Comparison of ENCODE assay signal across 19 cellular contexts in the genomic region with DNA sequence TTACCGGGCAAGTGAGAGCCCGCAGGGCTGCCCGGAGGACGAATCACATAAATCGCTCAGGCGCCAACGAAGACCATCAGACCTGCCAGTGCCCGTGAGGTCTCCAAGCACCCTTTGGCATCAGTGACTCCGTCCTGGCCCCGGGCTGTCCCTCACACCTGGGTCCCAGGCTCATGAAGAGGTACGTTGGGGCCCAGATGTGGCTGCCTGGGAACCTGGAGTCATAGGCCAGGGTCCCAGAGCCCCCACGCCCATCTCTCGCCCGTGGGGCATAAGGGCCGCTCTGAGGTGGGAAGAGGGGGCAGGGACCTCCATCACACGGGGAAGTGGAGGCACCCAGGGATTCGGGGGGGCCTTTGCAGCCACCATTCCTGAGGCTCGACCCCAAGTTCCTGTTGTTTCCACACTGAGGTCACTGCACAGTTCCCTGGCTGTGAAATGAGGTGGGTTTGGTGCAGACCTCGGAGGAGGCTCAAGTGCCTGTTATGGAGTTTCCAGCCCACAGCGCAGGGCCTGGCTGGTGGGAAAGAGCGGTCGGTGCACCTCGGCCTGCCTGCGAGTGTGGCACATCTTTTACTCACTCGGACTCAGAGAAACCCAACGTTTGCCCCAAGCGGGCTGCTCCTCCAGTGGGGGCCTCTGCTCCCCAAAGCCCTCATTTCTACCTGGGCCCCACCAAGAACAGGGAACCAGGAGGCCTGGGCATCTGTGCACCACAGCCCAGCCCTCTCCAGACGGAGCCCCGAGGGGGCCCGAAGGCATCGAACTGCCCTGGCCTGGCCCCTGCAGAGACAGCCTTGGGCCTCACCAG. TPM values are rescaled to one million over a fixed set of nuclear protein-coding genes. Genes with fewer than 3 reads are reported as not detected.
DNase-seq lines count a peak whose midpoint lies in the region; ATAC-seq and TF ChIP-seq lines count a peak whose summit lies in the region.
"Had no signal": no experiment of that assay in that cellular context is flagged by ENCODE, and none has a peak within 500 bp of the region (broad histone marks: within the 10 kb centered on the region; RNA-seq: fewer than 3 reads in every experiment).

No MANE protein-coding gene starts in this region.

- no peak overlapping the region for H3K27ac ChIP-seq in CD4-positive, alpha-beta T cell (ENCODE audit: low read depth, low read length)
- H3K27ac ChIP-seq in sigmoid colon, result no peak overlapping the region
- H3K27ac ChIP-seq in gastroesophageal sphincter, result no peak overlapping the region
- H3K27ac ChIP-seq: BLaER1 treated with 17β-estradiol and CSF1 and Interleukin-3, amounts not matched to agents 10 nM and 100 nM; KMS-11; PC-9 had no signal

- H3K36me3 Mint-ChIP-seq in activated T-cell treated with anti-CD3 and anti-CD28 coated beads, Interleukin-2, amount 50 U/mL, for 24 hours (ENCODE audit: low read depth), result peaks cover 32% of the 10 kb centered on the region
- peaks cover 26% of the 10 kb centered on the region for H3K36me3 Mint-ChIP-seq in CD4-positive, alpha-beta T cell (ENCODE audit: low read depth)
- peaks cover 10% of the 10 kb centered on the region for H3K36me3 Mint-ChIP-seq in glutamatergic neuron (ENCODE audit: unreplicated experiment)

- POLR2A ChIA-PET in CD4-positive, alpha-beta T cell (lab: Charles Lee), result no interaction called here

- ATAC-seq in CD4-positive, alpha-beta T cell (ENCODE audit: poor library complexity), result no peak
- no peak for ATAC-seq in gastroesophageal sphincter

- H3K27ac Mint-ChIP-seq in activated T-cell treated with anti-CD3 and anti-CD28 coated beads, Interleukin-2, amount 50 U/mL, for 24 hours, result peak overlapping the region; percentile 44
- H3K27ac Mint-ChIP-seq in CD4-positive, alpha-beta T cell, result peak overlapping the region; percentile 14
- no peak overlapping the region for H3K27ac Mint-ChIP-seq in glutamatergic neuron (ENCODE audit: unreplicated experiment)
- H3K27ac Mint-ChIP-seq: HFFc6 had no signal

- peaks cover 0 to 43% (median 17%) of the 10 kb centered on the region in 4 donors for H3K36me3 ChIP-seq in sigmoid colon
- peaks cover 0 to 64% of the 10 kb centered on the region in 2 donors for H3K36me3 ChIP-seq in gastroesophageal sphincter

- CTCF ChIA-PET in CD4-positive, alpha-beta T cell (lab: Charles Lee), result no interaction called here

- H3K27me3 Mint-ChIP-seq in activated T-cell treated with anti-CD3 and anti-CD28 coated beads, Interleukin-2, amount 50 U/mL, for 24 hours, result no peaks in the 10 kb centered on the region
- H3K27me3 Mint-ChIP-seq in CD4-positive, alpha-beta T cell, result no peaks in the 10 kb centered on the region
- peaks cover 6% of the 10 kb centered on the region for H3K27me3 Mint-ChIP-seq in glutamatergic neuron (ENCODE audit: unreplicated experiment)

- no peaks in the 10 kb centered on the region for H3K27me3 ChIP-seq in CD4-positive, alpha-beta T cell (ENCODE audit: control insufficient read depth, insufficient read depth, low read length)
- no peaks in the 10 kb centered on the region for H3K27me3 ChIP-seq in sigmoid colon
- H3K27me3 ChIP-seq in gastroesophageal sphincter, result no peaks in the 10 kb centered on the region
- H3K27me3 ChIP-seq: BLaER1 treated with 17β-estradiol and CSF1 and Interleukin-3, amounts not matched to agents 10 nM and 100 nM had no signal

- H3K4me3 ChIP-seq in sigmoid colon, result no peak overlapping the region
- H3K4me3 ChIP-seq in gastroesophageal sphincter, result no peak overlapping the region
- H3K4me3 ChIP-seq: BLaER1 treated with 17β-estradiol and CSF1 and Interleukin-3, amounts not matched to agents 10 nM and 100 nM; PC-9 had no signal

- 93 to 95% methylated on average over 31 of the region's 31 CpGs for WGBS in sigmoid colon, 2 donors
- 87% methylated on average over 6 of the region's 31 CpGs; no CpG with 5 or more reads in 1 of the 2 donors for WGBS in gastroesophageal sphincter (ENCODE audit: low coverage in 1 of 2), 2 donors

- H3K4me1 ChIP-seq in sigmoid colon (no peaks in the 10 kb centered on the region), gastroesophageal sphincter (no peaks in the 10 kb centered on the region)
- H3K4me1 ChIP-seq: BLaER1 treated with 17β-estradiol and CSF1 and Interleukin-3, amounts not matched to agents 10 nM and 100 nM had no signal

- no peak for TF ChIP-seq EP300 in sigmoid colon (IDR thresholded peaks at IDR 0.05)
- TF ChIP-seq EP300 in gastroesophageal sphincter (IDR thresholded peaks at IDR 0.05), result no peak

- no peaks in the 10 kb centered on the region for H3K9me3 ChIP-seq in CD4-positive, alpha-beta T cell (ENCODE audit: control insufficient read depth, low read length)
- no peaks in the 10 kb centered on the region for H3K9me3 ChIP-seq in sigmoid colon
- H3K9me3 ChIP-seq in gastroesophageal sphincter, result no peaks in the 10 kb centered on the region
- H3K9me3 ChIP-seq: BLaER1 treated with 17β-estradiol and CSF1 and Interleukin-3, amounts not matched to agents 10 nM and 100 nM had no signal

- H3K4me1 Mint-ChIP-seq in activated T-cell treated with anti-CD3 and anti-CD28 coated beads, Interleukin-2, amount 50 U/mL, for 24 hours (ENCODE audit: low read depth), result peaks cover 6% of the 10 kb centered on the region
- H3K4me1 Mint-ChIP-seq in CD4-positive, alpha-beta T cell (ENCODE audit: low read depth), result peaks cover 6% of the 10 kb centered on the region
- H3K4me1 Mint-ChIP-seq in glutamatergic neuron (ENCODE audit: low read depth, unreplicated experiment), result no peaks in the 10 kb centered on the region

- DNase-seq in activated T-cell treated with anti-CD3 and anti-CD28 coated beads, Interleukin-2, amount 50 U/mL, for 24 hours, result no peak
- DNase-seq in activated T-cell treated with anti-CD3 and anti-CD28 coated beads for 4 hours, result no peak
- DNase-seq in CD4-positive, alpha-beta T cell, result no peak
- peak; percentile 12 for DNase-seq in glutamatergic neuron
- DNase-seq in sigmoid colon, result peak; percentile 49
- DNase-seq in activated CD4-positive, alpha-beta T cell treated with anti-CD3 and anti-CD28 coated beads for 48 hours, result no peak
- no peak for DNase-seq in NOMO-1 (lab: John Stamatoyannopoulos, UW; ENCODE audit: unreplicated experiment in 2 of 2)
- DNase-seq: 8988T, GOT3, HFFc6, NCI-H1105, NCI-H1694 treated with DMSO at 0.1 percent for 48 hours, NCI-H446 treated with DMSO at 0.1 percent for 48 hours, NCI-H748 treated with DMSO at 0.1 percent for 48 hours, PC-9, SHP77 treated with DMSO at 0.1 percent for 48 hours had no signal

- intact Hi-C loops in CD4-positive, alpha-beta T cell (cut with DNase I, micrococcal nuclease), result loop anchor here in 1 of 2 experiments (5.0 kb wide), 1 partner anchor 42 kb away; no protein-coding TSS in a partner anchor
- intact Hi-C loops in sigmoid colon (cut with DNase I), result no loop called here

- TF ChIP-seq CTCF in CD4-positive, alpha-beta T cell (IDR thresholded peaks at IDR 0.05), result no peak
- TF ChIP-seq CTCF in glutamatergic neuron (IDR thresholded peaks at IDR 0.05; ENCODE audit: partially characterized antibody, unreplicated experiment) (no peak), sigmoid colon (IDR thresholded peaks at IDR 0.05) (no peak), gastroesophageal sphincter (IDR thresholded peaks at IDR 0.05) (no peak)

- no peaks in the 10 kb centered on the region for H3K9me3 Mint-ChIP-seq in activated T-cell treated with anti-CD3 and anti-CD28 coated beads, Interleukin-2, amount 50 U/mL, for 24 hours
- no peaks in the 10 kb centered on the region for H3K9me3 Mint-ChIP-seq in CD4-positive, alpha-beta T cell
- peaks cover 8% of the 10 kb centered on the region for H3K9me3 Mint-ChIP-seq in glutamatergic neuron (ENCODE audit: unreplicated experiment)
- H3K9me3 Mint-ChIP-seq: HFFc6 had no signal

- TF ChIP-seq POLR2A in sigmoid colon (IDR thresholded peaks at IDR 0.05), result no peak
- no peak for TF ChIP-seq POLR2A in gastroesophageal sphincter (IDR thresholded peaks at IDR 0.05)

- no peak overlapping the region for H3K4me3 Mint-ChIP-seq in activated T-cell treated with anti-CD3 and anti-CD28 coated beads, Interleukin-2, amount 50 U/mL, for 24 hours
- no peak overlapping the region for H3K4me3 Mint-ChIP-seq in CD4-positive, alpha-beta T cell
- H3K4me3 Mint-ChIP-seq in glutamatergic neuron (ENCODE audit: unreplicated experiment), result no peak overlapping the region
- H3K4me3 Mint-ChIP-seq: HFFc6 had no signal

RNA-seq across cellular contexts. Expression of gene C13orf46, which starts 35.9 kb away (rescaled TPM):
- total RNA-seq in CD4-positive, alpha-beta T cell, result 10 to 100 TPM; 19.3 to 19.7 TPM
- total RNA-seq in glutamatergic neuron (ENCODE audit: unreplicated experiment) (0.71 TPM), sigmoid colon (10 to 100 TPM in 1 of 4 donors, under 1 TPM in 2, not detected in 1; 0.71 to 11.9 (median 0.81) TPM), gastroesophageal sphincter (1 to 10 TPM in 2 of 4 donors, under 1 TPM in 1, not detected in 1; 0.31 to 6.6 (median 5.9) TPM)
- 1 to 10 TPM in 1 of 3 donors, under 1 TPM in 1, not detected in 1; 0.23 to 1.2 TPM for polyA plus RNA-seq in sigmoid colon

Comparison
In these comparisons a context has a peak if more than half of its experiments do, and no peak if none do; other contexts are left out.
1. DNase-seq: peak in glutamatergic neuron (single experiment) and sigmoid colon (single experiment); none in activated T-cell treated with anti-CD3 and anti-CD28 coated beads, Interleukin-2, amount 50 U/mL, for 24 hours (single experiment), activated T-cell treated with anti-CD3 and anti-CD28 coated beads for 4 hours (single experiment), CD4-positive, alpha-beta T cell (0 of 10), activated CD4-positive, alpha-beta T cell treated with anti-CD3 and anti-CD28 coated beads for 48 hours (single experiment) and NOMO-1 (0 of 2).